Comparison of ENCODE assay signal across 1 cellular context in genomic region chr4:173074501-173074946, GRCh38.
A peak's percentile ranks its signal among the peaks of the same experiment; 100 is the strongest.
TF ChIP-seq lines count a peak whose summit lies in the region.

No MANE protein-coding gene starts in this region.

TF ChIP-seq in HEK293, 187 proteins besides CTCF, POLR2A, EP300 and RAD21 (continued from another document):
- TF ChIP-seq ZSCAN5A (tag by site-specific recombination; IDR thresholded peaks at IDR 0.05) (no peak), ZNF280D (tag by site-specific recombination; IDR thresholded peaks at IDR 0.05) (no peak), HOXC10 (CRISPR knock-in tag; IDR thresholded peaks at IDR 0.05) (no peak), ZNF221 (tag by site-specific recombination; IDR thresholded peaks at IDR 0.05; ENCODE audit: borderline replicate concordance) (no peak), SP2 (tag by site-specific recombination; IDR thresholded peaks at IDR 0.05) (no peak), HOXA7 (CRISPR knock-in tag; IDR thresholded peaks at IDR 0.05; ENCODE audit: borderline replicate concordance) (no peak), ZNF202 (tag by site-specific recombination; IDR thresholded peaks at IDR 0.05; ENCODE audit: borderline replicate concordance) (no peak), ZNF701 (tag by site-specific recombination; IDR thresholded peaks at IDR 0.05) (no peak), ZNF555 (tag by site-specific recombination; conservative IDR thresholded peaks at IDR 0.05) (no peak), ATF2 (tag by site-specific recombination; IDR thresholded peaks at IDR 0.05; ENCODE audit: low read depth) (no peak), ZIC2 (tag by site-specific recombination; IDR thresholded peaks at IDR 0.05) (peak; percentile 94), PRDM10 (tag by site-specific recombination; IDR thresholded peaks at IDR 0.05) (no peak), ZNF132 (tag by site-specific recombination; IDR thresholded peaks at IDR 0.05; ENCODE audit: borderline replicate concordance) (no peak), ZNF274 (IDR thresholded peaks at IDR 0.05; ENCODE audit: low read length) (no peak), ZNF274 (tag by site-specific recombination; IDR thresholded peaks at IDR 0.05; ENCODE audit: borderline replicate concordance) (no peak), ZSCAN4 (tag by site-specific recombination; IDR thresholded peaks at IDR 0.05) (peak; percentile 54; the same call in 1 of the 2 replicates), ZNF600 (tag by site-specific recombination; IDR thresholded peaks at IDR 0.05) (no peak), SALL2 (tag by site-specific recombination; IDR thresholded peaks at IDR 0.05; ENCODE audit: borderline replicate concordance) (no peak), ZBTB49 (tag by site-specific recombination; IDR thresholded peaks at IDR 0.05; ENCODE audit: low read depth) (no peak)
TF ChIP-seq in HEK293: peak in this region for 5.
